Comparison of ENCODE assay signal across 8 cellular contexts in genomic region chr6:167678102-167679101, GRCh38.
DNase-seq lines count a peak whose midpoint lies in the region; ATAC-seq and TF ChIP-seq lines count a peak whose summit lies in the region.

No MANE protein-coding gene starts in this region.

- intact Hi-C loops in posterior vena cava (cut with DNase I): no loop called here

- H3K4me3 Mint-ChIP-seq in H9: peak overlapping the region; percentile 70 to 82

- H3T11ph ChIP-seq in H9 (ENCODE audit: low read length): no peak overlapping the region

- no peak overlapping the region for H2AK5ac ChIP-seq in H9 (ENCODE audit: insufficient read length, low read length)

- H3K36me3 Mint-ChIP-seq in H9 (ENCODE audit: insufficient read depth in 1 of 3, low read depth in 3 of 3): peaks cover 0 to 5% (median 0%) of the 10 kb centered on the region in 3 experiments; a peak in 3 of 7 replicates

- H2BK12ac ChIP-seq in H9 (ENCODE audit: insufficient read length, low read depth, low read length): no peak overlapping the region

- no peaks in the 10 kb centered on the region for H3K79me2 ChIP-seq in H9 (ENCODE audit: insufficient read depth, low read length)

- no peak overlapping the region for H2BK15ac ChIP-seq in H9 (ENCODE audit: low read depth, low read length)

- peaks cover 5% of the 10 kb centered on the region for H3K23me2 ChIP-seq in H9 (ENCODE audit: insufficient read length, low read depth, low read length, poor library complexity, severe bottlenecking)

- peak overlapping the region in 2 of 3 experiments; percentile 40 to 74; a peak in 3 of 7 replicates for H3K27ac Mint-ChIP-seq in H9

- H3K4ac ChIP-seq in H9 (ENCODE audit: low read depth, low read length): no peak overlapping the region

- TF ChIP-seq CTCF in H9 (conservative IDR thresholded peaks at IDR 0.05) (no peak), GM13977 (IDR thresholded peaks at IDR 0.05; ENCODE audit: extremely low read depth, insufficient read depth, missing control alignments) (no peak)

- H3K4me2 ChIP-seq in H9 (ENCODE audit: insufficient read depth, insufficient read length, low read length): peak overlapping the region; percentile 57

- no peak overlapping the region for H2BK120ac ChIP-seq in H9 (ENCODE audit: low read depth, low read length, poor library complexity, severe bottlenecking)

- H3K27ac ChIP-seq in H9 (ENCODE audit: insufficient read length, low read depth, low read length): no peak overlapping the region

- H3K56ac ChIP-seq in H9 (ENCODE audit: insufficient read length, low read depth, low read length): no peak overlapping the region

- H3K14ac ChIP-seq in H9 (ENCODE audit: insufficient read depth, low read length): 0 out of 2 replicates have a peak overlapping the region, but pooled peaks have one; percentile 2

- H2AFZ ChIP-seq in H9 (ENCODE audit: low read length): no peak overlapping the region

- H2BK5ac ChIP-seq in H9 (ENCODE audit: insufficient read length, low read length): no peak overlapping the region

- peaks cover 67% of the 10 kb centered on the region for H3K27me3 Mint-ChIP-seq in H9 (ENCODE audit: low read depth)

- in situ Hi-C loops in GM13977 (cut with MboI; ENCODE audit: low pct_unique_long_range_greater_than_20kb, low sequenced_read_pairs, unreplicated experiment): no loop called here

- H3K9me3 ChIP-seq in H9 (ENCODE audit: control insufficient read depth, low read depth, low read length) (no peaks in the 10 kb centered on the region), adipocyte (ENCODE audit: control insufficient read depth, low read length) (no peaks in the 10 kb centered on the region)

- no peak overlapping the region for H3K23ac ChIP-seq in H9 (ENCODE audit: insufficient read length, low read depth, low read length)

- peaks cover 37 to 40% of the 10 kb centered on the region in 2 experiments for H3K4me1 Mint-ChIP-seq in H9

- no peaks in the 10 kb centered on the region for H3K79me1 ChIP-seq in H9 (ENCODE audit: insufficient read depth, low read depth, low read length, poor library complexity, severe bottlenecking)

- peak overlapping the region; percentile 71 for H3K4me3 ChIP-seq in adipocyte (ENCODE audit: low read length)

- peak; percentile 76 for DNase-seq in H9
- no peak for DNase-seq in adipocyte (ENCODE audit: low read depth)
- DNase-seq in hypothalamus (lab: John Stamatoyannopoulos, UW): peak in 42 of 51 donors; percentile 13 to 78 (median 50)
- peak; percentile 39 for DNase-seq in pons (ENCODE audit: low spot score)
- no peak for DNase-seq in posterior vena cava (ENCODE audit: low spot score)
- DNase-seq in GM13977 (ENCODE audit: low spot score): no peak

- H3K4me1 ChIP-seq in H9 (ENCODE audit: insufficient read depth, low read length): peaks cover 3% of the 10 kb centered on the region; the same call in 1 of the 2 replicates
- H3K4me1 ChIP-seq in adipocyte (ENCODE audit: control insufficient read depth, insufficient read depth, low read length): peaks cover 10% of the 10 kb centered on the region

- no peak overlapping the region for H4K5ac ChIP-seq in H9 (ENCODE audit: insufficient read length, low read depth, low read length)

- WGBS in H9 (ENCODE audit: extremely low coverage, insufficient read length, low lambda C conversion rate): no CpG with 5 or more reads among the region's 62 CpGs

- H2BK20ac ChIP-seq in H9 (ENCODE audit: low read depth, low read length, poor library complexity, severe bottlenecking): no peak overlapping the region

- H3K9me3 Mint-ChIP-seq in H9: peaks cover 0 to 3% of the 10 kb centered on the region in 2 experiments; a peak in 1 of 5 replicates

- no peak overlapping the region for H4K8ac ChIP-seq in H9 (replicated peaks; ENCODE audit: insufficient read length, low read depth, low read length)

- no peak overlapping the region for H4K91ac ChIP-seq in H9 (ENCODE audit: insufficient read length, low read depth, low read length)

- H3K18ac ChIP-seq in H9 (ENCODE audit: insufficient read length, low read depth, low read length): no peak overlapping the region

- no peaks in the 10 kb centered on the region for H4K20me1 ChIP-seq in H9 (ENCODE audit: control insufficient read depth, insufficient read depth, insufficient read length)

- H3K36me3 ChIP-seq in adipocyte (ENCODE audit: control insufficient read depth, insufficient read depth, low read length, severe bottlenecking): no peaks in the 10 kb centered on the region

- ATAC-seq in HG03095 (IDR thresholded peaks at IDR 0.05; ENCODE audit: unreplicated experiment) (no peak), GM19452 (IDR thresholded peaks at IDR 0.05; ENCODE audit: unreplicated experiment) (no peak)

- H3K27me3 ChIP-seq in H9 (ENCODE audit: insufficient read depth, low read length) (no peaks in the 10 kb centered on the region), adipocyte (replicated peaks; ENCODE audit: control insufficient read depth, insufficient read depth, low read length) (peaks cover 50% of the 10 kb centered on the region)

- H3K9ac ChIP-seq in H9 (ENCODE audit: extremely low read depth, insufficient read length, low read length): no peak overlapping the region
- H3K9ac ChIP-seq in adipocyte (ENCODE audit: low read length): no peak overlapping the region

Comparison
In these comparisons a context has a peak if more than half of its experiments do, and no peak if none do; other contexts are left out.
1. DNase-seq: peak in H9 (single experiment), hypothalamus (42 of 51) and pons (single experiment); none in adipocyte (single experiment), posterior vena cava (single experiment) and GM13977 (single experiment).